In genomic region chr12:110282343-110282860, GRCh38 we compare ENCODE assay signal across 8 cellular contexts. TPM values are rescaled to one million over a fixed set of nuclear protein-coding genes. Genes with fewer than 3 reads are reported as not detected.
A peak's percentile ranks its signal among the peaks of the same experiment; 100 is the strongest.
DNase-seq lines count a peak whose midpoint lies in the region; ATAC-seq and TF ChIP-seq lines count a peak whose summit lies in the region.

No MANE protein-coding gene starts in this region.

- POLR2A ChIA-PET in Panc1 (lab: Charles Lee): no interaction called here

- H3K4me3 ChIP-seq in Panc1 (ENCODE audit: low read depth in 2 of 2, low read length in 2 of 2) (peak overlapping the region; percentile 85 to 88), esophagus muscularis mucosa (peak overlapping the region; percentile 84 to 96 (median 92)), gastrocnemius medialis (peak overlapping the region; percentile 68 to 90 (median 86))

- H3K27ac ChIP-seq in Panc1 (ENCODE audit: low read length) (peak overlapping the region; percentile 79), esophagus muscularis mucosa (replicated peaks in 1 of 4) (peak overlapping the region; percentile 99 to 100 (median 100)), gastrocnemius medialis (peak overlapping the region; percentile 93 to 97 (median 96))

- in situ Hi-C loops in Panc1 (cut with HindIII; ENCODE audit: low pct_unique_long_range_greater_than_20kb, low sequenced_read_pairs): no loop called here
- in situ Hi-C loops in gastrocnemius medialis (cut with MboI; ENCODE audit: low sequenced_read_pairs in 4 of 4): no loop called here

- CTCF ChIA-PET in Panc1 (lab: Charles Lee): interaction anchor here (0.7 kb wide), 1 partner anchor 181 kb away, joined by 13 read pairs; no protein-coding TSS in a partner anchor

- peaks cover 35% of the 10 kb centered on the region for H3K4me1 ChIP-seq in Panc1 (ENCODE audit: control insufficient read depth, insufficient read depth, low read length)
- peaks cover 56 to 78% (median 74%) of the 10 kb centered on the region in 4 donors for H3K4me1 ChIP-seq in esophagus muscularis mucosa
- peaks cover 1 to 31% of the 10 kb centered on the region in 2 donors for H3K4me1 ChIP-seq in gastrocnemius medialis

- no TSS peak for BruUV-seq in Panc1 (replicated peaks; lab: Mats Ljungman, UMichigan)

- TF ChIP-seq EP300 in esophagus muscularis mucosa (IDR thresholded peaks at IDR 0.05): no peak

- H3K36me3 ChIP-seq in Panc1 (ENCODE audit: control insufficient read depth, insufficient read depth, low read length): peaks cover 27% of the 10 kb centered on the region; the same call in 1 of the 2 replicates
- peaks cover 0 to 57% (median 4%) of the 10 kb centered on the region in 4 donors for H3K36me3 ChIP-seq in esophagus muscularis mucosa
- no peaks in the 10 kb centered on the region for H3K36me3 ChIP-seq in gastrocnemius medialis

- WGBS in esophagus muscularis mucosa: 1% methylated on average over 7 of the region's 7 CpGs

- TF ChIP-seq POLR2A in esophagus muscularis mucosa (IDR thresholded peaks at IDR 0.05; ENCODE audit: low read depth) (no peak), gastrocnemius medialis (IDR thresholded peaks at IDR 0.05) (no peak)

- no peak for TF ChIP-seq CTCF in Panc1 (IDR thresholded peaks at IDR 0.05)
- no peak for TF ChIP-seq CTCF in esophagus muscularis mucosa (IDR thresholded peaks at IDR 0.05)
- no peak for TF ChIP-seq CTCF in gastrocnemius medialis (IDR thresholded peaks at IDR 0.05 in 4 of 5, conservative IDR thresholded peaks at IDR 0.05 in 1 of 5)

- H3K27me3 ChIP-seq in Panc1 (ENCODE audit: control insufficient read depth, insufficient read depth, low read length): no peaks in the 10 kb centered on the region
- H3K27me3 ChIP-seq in esophagus muscularis mucosa: no peaks in the 10 kb centered on the region
- no peaks in the 10 kb centered on the region for H3K27me3 ChIP-seq in gastrocnemius medialis

- intact Hi-C loops in Panc1 (cut with micrococcal nuclease; ENCODE audit: unreplicated experiment): loop anchor here (10.0 kb wide), 1 partner anchor 178 kb away; no protein-coding TSS in a partner anchor
- intact Hi-C loops in esophagus muscularis mucosa (cut with DNase I): loop anchor here (5.0 kb wide), 1 partner anchor 180 kb away; no protein-coding TSS in a partner anchor
- intact Hi-C loops in gastrocnemius medialis (cut with DNase I; ENCODE audit: low total_unique reads): loop anchor here (5.0 to 10.0 kb wide), 3 partner anchors 35 to 302 kb away; partner anchors contain the start of genes C12orf76 and PPTC7

- ATAC-seq in GM19452 (IDR thresholded peaks at IDR 0.05; ENCODE audit: unreplicated experiment) (peak; percentile 1), Panc1 (no peak), gastrocnemius medialis (no peak), GM18907 (IDR thresholded peaks at IDR 0.05; ENCODE audit: unreplicated experiment) (no peak), HG03025 (IDR thresholded peaks at IDR 0.05; ENCODE audit: low FRiP score, unreplicated experiment) (no peak)

- H3K9me3 ChIP-seq in Panc1 (ENCODE audit: control insufficient read depth, insufficient read depth, low read depth, low read length) (no peaks in the 10 kb centered on the region), esophagus muscularis mucosa (no peaks in the 10 kb centered on the region), gastrocnemius medialis (no peaks in the 10 kb centered on the region)

- DNase-seq in Panc1 (ENCODE audit: low read depth, low spot score): no peak
- DNase-seq in esophagus muscularis mucosa (ENCODE audit: extremely low spot score): no peak
- DNase-seq in gastrocnemius medialis: no peak
- DNase-seq in NCI-H2227 treated with DMSO at 0.1 percent for 48 hours (lab: John Stamatoyannopoulos, UW): no peak
- no peak for DNase-seq in activated effector memory CD4-positive, alpha-beta T cell treated with anti-CD3 and anti-CD28 coated beads, Interleukin-2, amount 50 U/mL, for 16 hours

RNA-seq across cellular contexts. Expression of gene ATP2A2, which starts 1.4 kb away (rescaled TPM):
- total RNA-seq in Panc1 (2021; ENCODE audit: unreplicated experiment) (286 TPM), esophagus muscularis mucosa (100 to 1,000 TPM; 170 to 231 (median 177) TPM), gastrocnemius medialis (1,000 to 10,000 TPM in 2 of 4 donors, 100 to 1,000 TPM in 2; 788 to 1,983 (median 1,302) TPM)
- polyA plus RNA-seq in Panc1 (2012; ENCODE audit: insufficient read length): 181 TPM
